Comparison of ENCODE assay signal across 1 cellular context in the genomic region with DNA sequence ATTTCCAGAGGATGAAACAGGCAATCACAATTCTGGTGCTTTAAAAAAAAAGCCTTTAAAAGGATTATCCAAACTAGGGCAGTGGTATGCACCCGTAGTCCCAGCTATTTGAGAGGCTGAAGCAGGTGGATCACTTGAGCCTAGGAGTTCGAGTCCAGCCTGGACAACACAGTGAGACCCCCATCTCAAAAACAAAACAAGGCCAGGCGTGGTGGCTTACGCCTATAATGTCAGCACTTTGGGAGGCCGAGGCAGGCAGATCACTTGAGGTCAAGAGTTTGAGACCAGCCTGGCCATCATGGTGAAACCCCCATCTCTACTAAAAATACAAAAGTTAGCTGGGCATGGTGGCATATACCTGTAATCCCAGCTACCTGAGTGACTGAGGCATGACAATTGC.
TF ChIP-seq lines count a peak whose summit lies in the region.

No MANE protein-coding gene starts in this region.

TF ChIP-seq in K562, 482 proteins besides CTCF, POLR2A, EP300 and RAD21:
- peak; percentile 34 for TF ChIP-seq ZNF121 (CRISPR knock-in tag; conservative IDR thresholded peaks at IDR 0.05)
